ENCODE assay signal across 11 cellular contexts in genomic region chr18:49344825-49345224, GRCh38.
"Had no signal": no experiment of that assay in that cellular context is flagged by ENCODE, and none has a peak within 500 bp of the region (broad histone marks: within the 10 kb centered on the region; RNA-seq: fewer than 3 reads in every experiment).

No MANE protein-coding gene starts in this region.

- H3K9me3 ChIP-seq: HAP-1 had no signal

- FAIRE-seq: H1, H54 had no signal

- ATAC-seq: GM23338, HCT116 had no signal

- H3K27ac ChIP-seq: GM23248 had no signal

- H3K36me3 ChIP-seq: HAP-1 had no signal

- H2AFZ ChIP-seq: GM23248, GM23338 had no signal

- H3K4me2 ChIP-seq: GM23338 had no signal

- H3K4me3 ChIP-seq: GM23248, GM23338, HAP-1 had no signal

- H3K9ac ChIP-seq: GM23248 had no signal

- DNase-seq: GM23248, GOT3, H7, H9, HCEC 1CT, HFFc6 had no signal

- H3K4me1 ChIP-seq: HAP-1 had no signal
